In the genomic region with DNA sequence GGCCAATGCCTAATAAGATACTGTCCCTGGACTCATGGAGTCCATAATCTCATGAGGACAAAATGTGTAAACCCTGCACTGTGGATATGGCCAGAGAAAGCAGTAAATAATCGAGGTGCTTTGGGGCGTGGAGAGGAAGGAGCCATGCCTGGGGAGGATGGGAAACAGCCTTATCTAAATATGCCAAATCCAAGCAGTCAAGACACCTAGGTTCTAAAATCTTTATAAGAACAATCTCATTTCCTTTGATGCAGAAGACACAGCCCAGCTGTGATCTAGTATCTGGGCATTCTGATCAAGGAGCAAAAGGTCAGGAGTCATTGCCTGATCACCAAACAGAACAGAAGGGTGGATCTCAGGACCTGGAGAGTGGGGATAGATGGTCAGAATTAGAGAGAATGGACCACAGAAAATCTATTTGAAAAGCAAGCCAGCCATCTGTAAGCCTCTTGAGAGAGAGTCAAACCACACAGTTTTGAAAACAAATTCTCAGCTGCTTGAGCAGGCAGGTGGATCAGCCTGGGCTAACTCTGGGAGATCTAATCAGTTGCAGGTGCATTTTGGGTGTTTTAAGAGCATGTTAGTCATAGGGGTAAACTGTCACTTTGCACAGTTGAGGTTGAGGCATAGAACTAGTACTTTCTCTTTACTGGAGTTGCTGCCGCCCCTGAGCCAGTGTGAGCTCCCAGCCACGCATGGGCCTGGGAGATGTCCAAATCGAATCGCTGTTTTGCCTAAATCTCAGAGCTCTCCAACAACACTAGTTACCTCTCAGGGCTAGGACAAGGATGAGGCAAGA, we compare ENCODE assay signal across 9 cellular contexts.
DNase-seq lines count a peak whose midpoint lies in the region; ATAC-seq and TF ChIP-seq lines count a peak whose summit lies in the region.
"Had no signal": no experiment of that assay in that cellular context is flagged by ENCODE, and none has a peak within 500 bp of the region (broad histone marks: within the 10 kb centered on the region; RNA-seq: fewer than 3 reads in every experiment).

No MANE protein-coding gene starts in this region.

- ATAC-seq in GM18858 (IDR thresholded peaks at IDR 0.05; ENCODE audit: unreplicated experiment) (peak; percentile 85), GM21447 (IDR thresholded peaks at IDR 0.05; ENCODE audit: unreplicated experiment) (peak; percentile 86), HG03520 (IDR thresholded peaks at IDR 0.05; ENCODE audit: unreplicated experiment) (peak; percentile 69)
- peak; percentile 77 for ATAC-seq in central memory CD8-positive, alpha-beta T cell (replicated peaks; ENCODE audit: extremely low read depth, poor library complexity, severe bottlenecking)

- H3K4me3 Mint-ChIP-seq in central memory CD8-positive, alpha-beta T cell, result no peak overlapping the region
- H3K4me3 Mint-ChIP-seq: H9 had no signal

- no peak for DNase-seq in central memory CD8-positive, alpha-beta T cell (ENCODE audit: low spot score in 2 of 2)
- DNase-seq in dedifferentiated amniotic fluid mesenchymal stem cell (ENCODE audit: extremely low spot score) (no peak), erythroblast (lab: John Stamatoyannopoulos, UW) (no peak), UCSD-AML1 (lab: John Stamatoyannopoulos, UW; ENCODE audit: unreplicated experiment) (no peak)
- DNase-seq: H9, Peyer's patch had no signal

- no peaks in the 10 kb centered on the region for H3K36me3 Mint-ChIP-seq in central memory CD8-positive, alpha-beta T cell (ENCODE audit: insufficient read depth)

- no peak overlapping the region for H3K27ac Mint-ChIP-seq in central memory CD8-positive, alpha-beta T cell (ENCODE audit: low read depth)
- H3K27ac Mint-ChIP-seq: H9 had no signal

- H3K9me3 Mint-ChIP-seq in central memory CD8-positive, alpha-beta T cell, result no peaks in the 10 kb centered on the region
- H3K9me3 Mint-ChIP-seq: H9 had no signal

- no peak for TF ChIP-seq POLR2A in erythroblast (IDR thresholded peaks at IDR 0.05; ENCODE audit: low read length)

- H3K4me1 Mint-ChIP-seq in central memory CD8-positive, alpha-beta T cell, result peaks cover 8% of the 10 kb centered on the region

- peaks cover 10% of the 10 kb centered on the region for H3K27me3 Mint-ChIP-seq in central memory CD8-positive, alpha-beta T cell
